ENCODE assay signal across 23 cellular contexts in the genomic region with DNA sequence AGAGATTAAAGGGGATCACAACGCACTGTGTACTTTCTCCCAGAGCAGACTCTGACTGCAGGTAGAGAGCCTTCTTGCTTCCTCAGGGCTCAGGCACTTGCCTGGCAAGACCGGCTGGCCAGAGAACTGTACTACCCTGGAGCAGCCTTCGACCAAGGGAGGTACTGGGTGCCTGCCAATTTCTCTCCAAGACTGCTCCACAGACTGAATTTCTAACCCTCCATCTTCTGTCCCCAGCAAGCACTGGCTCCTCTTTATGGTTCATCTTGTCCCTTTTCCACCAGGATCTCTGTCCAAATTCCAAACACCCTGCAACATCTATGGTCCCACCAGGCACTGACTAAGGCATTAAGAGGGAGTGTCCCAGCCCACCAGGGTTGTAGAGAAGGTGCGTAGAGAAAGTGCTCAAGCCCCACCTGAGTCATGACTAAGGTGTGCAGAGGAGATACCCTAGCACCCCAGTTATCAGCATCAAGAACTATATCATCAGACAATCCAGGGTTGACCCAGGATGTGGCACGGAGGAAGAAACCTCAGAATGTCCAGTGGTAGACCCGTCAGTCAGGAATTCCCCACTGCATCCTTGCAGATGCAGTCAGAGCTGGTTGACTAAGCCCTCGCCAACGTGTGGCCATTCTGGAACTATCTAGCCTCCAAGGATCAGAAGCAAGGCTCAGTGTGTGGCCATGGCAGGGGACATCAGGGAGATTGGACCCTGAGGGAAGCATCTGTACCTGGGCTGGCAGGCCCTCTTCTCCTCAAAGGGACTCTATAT.
DNase-seq lines count a peak whose midpoint lies in the region; FAIRE-seq and TF ChIP-seq lines count a peak whose summit lies in the region.
"Had no signal": no experiment of that assay in that cellular context is flagged by ENCODE, and none has a peak within 500 bp of the region (broad histone marks: within the 10 kb centered on the region; RNA-seq: fewer than 3 reads in every experiment).

No MANE protein-coding gene starts in this region.

- CTCF ChIA-PET in RWPE1 (lab: Yijun Ruan, JAX): no interaction called here

- H3K27me3 Mint-ChIP-seq in astrocyte (ENCODE audit: low read depth, unreplicated experiment): no peaks in the 10 kb centered on the region
- H3K27me3 Mint-ChIP-seq: activated CD4-positive, alpha-beta T cell treated with anti-CD3 and anti-CD28 coated beads for 36 hours; IgD-negative memory B cell; naive B cell; stimulated activated memory B cell treated with anti-CD40 and anti-IgM and Interleukin-4, amounts not matched to agents 10 μg/mL and 1 μg/mL and 100 μg/mL, for 72 hours had no signal

- peaks cover 37% of the 10 kb centered on the region for H3K4me1 ChIP-seq in astrocyte (ENCODE audit: insufficient read depth, low read length)
- H3K4me1 ChIP-seq in uterus: no peaks in the 10 kb centered on the region
- H3K4me1 ChIP-seq: Caco-2, right lobe of liver had no signal

- H3K36me3 ChIP-seq in astrocyte (ENCODE audit: insufficient read depth, low read length) (peaks cover 21% of the 10 kb centered on the region), uterus (no peaks in the 10 kb centered on the region)

- H3K9me3 ChIP-seq in astrocyte (ENCODE audit: insufficient read depth, low read depth, low read length) (no peaks in the 10 kb centered on the region), uterus (no peaks in the 10 kb centered on the region)
- H3K9me3 ChIP-seq: ascending aorta, Caco-2, right lobe of liver had no signal

- H3K27ac ChIP-seq in astrocyte (ENCODE audit: low read depth, low read length) (no peak overlapping the region), temporal lobe (ENCODE audit: low read depth, low read length) (peak overlapping the region; percentile 73), RWPE1 (no peak overlapping the region), uterus (no peak overlapping the region)
- H3K27ac ChIP-seq: right lobe of liver had no signal

- H3K27ac Mint-ChIP-seq in astrocyte (ENCODE audit: unreplicated experiment): no peak overlapping the region
- H3K27ac Mint-ChIP-seq: activated CD4-positive, alpha-beta T cell treated with anti-CD3 and anti-CD28 coated beads for 36 hours; activated T-helper 1 cell treated with anti-CD3 and anti-CD28 coated beads, Interleukin-12 subunit alpha, Interleukin-12 subunit beta, Interleukin-2, Interleukin-4 antibody, amounts not matched to agents 30 ng/mL and 10 ng/mL and 1 ng/mL, durations not matched to agents 14 hours and 24 hours and 36 hours; stimulated activated memory B cell treated with anti-CD40 and anti-IgM and Interleukin-4, amounts not matched to agents 10 μg/mL and 1 μg/mL and 100 μg/mL, for 72 hours had no signal

- H3K36me3 Mint-ChIP-seq in astrocyte (ENCODE audit: low read depth, unreplicated experiment): peaks cover 28% of the 10 kb centered on the region

- no peak overlapping the region for H3K9ac ChIP-seq in astrocyte (ENCODE audit: low read length)

- no peak overlapping the region for H3K4me3 Mint-ChIP-seq in astrocyte (ENCODE audit: unreplicated experiment)
- H3K4me3 Mint-ChIP-seq: activated CD4-positive, alpha-beta T cell treated with anti-CD3 and anti-CD28 coated beads for 36 hours; activated T-helper 1 cell treated with anti-CD3 and anti-CD28 coated beads, Interleukin-12 subunit alpha, Interleukin-12 subunit beta, Interleukin-2, Interleukin-4 antibody, amounts not matched to agents 30 ng/mL and 10 ng/mL and 1 ng/mL, durations not matched to agents 14 hours and 24 hours and 36 hours; IgD-negative memory B cell; naive B cell; stimulated activated memory B cell treated with anti-CD40 and anti-IgM and Interleukin-4, amounts not matched to agents 10 μg/mL and 1 μg/mL and 100 μg/mL, for 72 hours had no signal

- POLR2A ChIA-PET in RWPE1 (lab: Yijun Ruan, JAX; ENCODE audit: low non-redundant PET): no interaction called here

- TF ChIP-seq POLR2A in uterus (IDR thresholded peaks at IDR 0.05): no peak

- H3K4me1 Mint-ChIP-seq in astrocyte (ENCODE audit: low read depth, unreplicated experiment): peaks cover 23% of the 10 kb centered on the region
- H3K4me1 Mint-ChIP-seq: activated CD4-positive, alpha-beta T cell treated with anti-CD3 and anti-CD28 coated beads for 36 hours; IgD-negative memory B cell; stimulated activated memory B cell treated with anti-CD40 and anti-IgM and Interleukin-4, amounts not matched to agents 10 μg/mL and 1 μg/mL and 100 μg/mL, for 72 hours had no signal

- intact Hi-C loops in uterus (cut with DNase I; ENCODE audit: low total_unique reads): no loop called here

- H3K9me3 Mint-ChIP-seq in astrocyte (ENCODE audit: unreplicated experiment): no peaks in the 10 kb centered on the region
- H3K9me3 Mint-ChIP-seq: activated T-helper 1 cell treated with anti-CD3 and anti-CD28 coated beads, Interleukin-12 subunit alpha, Interleukin-12 subunit beta, Interleukin-2, Interleukin-4 antibody, amounts not matched to agents 30 ng/mL and 10 ng/mL and 1 ng/mL, durations not matched to agents 14 hours and 24 hours and 36 hours; IgD-negative memory B cell; naive B cell; stimulated activated memory B cell treated with anti-CD40 and anti-IgM and Interleukin-4, amounts not matched to agents 10 μg/mL and 1 μg/mL and 100 μg/mL, for 72 hours had no signal

- H2AFZ ChIP-seq in astrocyte (ENCODE audit: low read depth, low read length): no peak overlapping the region

- H3K27me3 ChIP-seq in astrocyte (ENCODE audit: insufficient read depth, low read length): no peaks in the 10 kb centered on the region
- H3K27me3 ChIP-seq in uterus: no peaks in the 10 kb centered on the region
- H3K27me3 ChIP-seq: ascending aorta, right lobe of liver had no signal

- DNase-seq in activated CD8-positive, alpha-beta memory T cell treated with anti-CD3 and anti-CD28 coated beads for 24 hours: peak; percentile 47
- DNase-seq in activated CD8-positive, alpha-beta memory T cell treated with anti-CD3 and anti-CD28 coated beads, Interleukin-2, amount 50 U/mL, for 4 hours: no peak
- peak; percentile 37 for DNase-seq in astrocyte (ENCODE audit: low read depth)
- DNase-seq in islet precursor cell: peak; percentile 37
- no peak for DNase-seq in NCI-H82 (lab: John Stamatoyannopoulos, UW)
- DNase-seq in RWPE1 (ENCODE audit: low spot score): no peak
- DNase-seq in uterus: no peak
- DNase-seq: activated CD4-positive, alpha-beta T cell treated with anti-CD3 and anti-CD28 coated beads for 36 hours; Caco-2; GOT3; kidney; naive B cell; NCI-H1417; NCI-H446 treated with DMSO at 0.1 percent for 48 hours; stimulated activated CD4-positive, alpha-beta T cell treated with anti-CD3 and anti-CD28 coated beads, Interleukin-4, amount 100 ng/mL, for 4 hours had no signal

- FAIRE-seq in astrocyte (lab: Jason Lieb, UNC): no peak
- FAIRE-seq: A204.1, GM18507, kidney had no signal

- H3K4me3 ChIP-seq in astrocyte (ENCODE audit: insufficient read depth, low read depth, low read length) (no peak overlapping the region), uterus (no peak overlapping the region)
- H3K4me3 ChIP-seq: ascending aorta, right lobe of liver had no signal

- H3K4me2 ChIP-seq in astrocyte (ENCODE audit: low read length): no peak overlapping the region

- H3K79me2 ChIP-seq in astrocyte (ENCODE audit: insufficient read depth, low read length): no peaks in the 10 kb centered on the region

- TF ChIP-seq CTCF in astrocyte (IDR thresholded peaks at IDR 0.05; ENCODE audit: insufficient read depth, low read depth, low read length) (no peak), RWPE1 (conservative IDR thresholded peaks at IDR 0.05; ENCODE audit: low read depth) (no peak), uterus (IDR thresholded peaks at IDR 0.05) (no peak)

- peaks cover 11% of the 10 kb centered on the region for H4K20me1 ChIP-seq in astrocyte (ENCODE audit: insufficient read depth, low read length)

Comparison
In these comparisons a context has a peak if more than half of its experiments do, and no peak if none do; other contexts are left out.
1. DNase-seq: peak in activated CD8-positive, alpha-beta memory T cell treated with anti-CD3 and anti-CD28 coated beads for 24 hours (single experiment), astrocyte (single experiment) and islet precursor cell (single experiment); none in activated CD8-positive, alpha-beta memory T cell treated with anti-CD3 and anti-CD28 coated beads, Interleukin-2, amount 50 U/mL, for 4 hours (single experiment), NCI-H82 (single experiment), RWPE1 (single experiment) and uterus (0 of 2).